ENCODE assay signal across 8 cellular contexts in the genomic region with DNA sequence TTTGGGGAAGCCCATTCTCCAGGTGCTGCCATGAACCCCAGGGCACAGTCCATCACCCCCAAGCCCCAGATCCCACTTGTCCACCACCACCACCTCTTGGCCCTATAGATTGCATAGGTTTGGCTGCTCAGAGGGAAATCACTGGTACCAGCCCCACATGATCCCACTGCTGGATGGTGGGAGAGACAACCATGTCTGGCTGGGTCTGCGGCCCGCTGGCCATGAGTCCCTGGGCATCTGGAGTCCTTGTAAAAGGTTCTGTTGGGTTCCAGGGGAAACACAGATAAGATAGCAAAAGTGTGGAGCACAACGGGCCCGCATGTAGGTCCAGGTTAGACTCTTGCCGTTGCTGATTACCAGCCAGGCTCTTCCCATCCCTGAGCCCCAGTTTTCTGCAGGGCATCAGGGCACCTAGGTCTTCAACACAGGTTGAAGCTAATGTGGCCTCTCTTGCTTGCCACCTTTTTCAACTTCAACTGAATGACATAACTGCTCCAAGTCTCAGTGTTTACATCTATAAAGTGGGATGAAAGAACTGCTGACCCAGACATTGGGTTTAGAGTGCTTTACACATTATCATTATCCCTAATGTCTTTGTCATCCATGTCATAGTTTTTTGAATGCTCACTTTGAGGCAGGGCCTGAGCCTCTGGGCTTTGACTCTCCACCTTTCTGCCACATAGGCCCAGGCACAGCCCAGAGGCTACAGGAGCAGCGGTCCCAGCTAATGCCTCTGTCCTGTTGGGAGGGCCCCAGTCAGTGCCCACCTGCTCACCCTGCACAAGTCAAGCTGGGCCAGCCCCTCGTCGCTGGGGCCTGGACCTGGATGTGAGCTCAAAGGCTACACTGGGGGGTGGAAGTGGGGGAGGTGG. TPM values are rescaled to one million over a fixed set of nuclear protein-coding genes. Genes with fewer than 3 reads are reported as not detected.
A peak's percentile ranks its signal among the peaks of the same experiment; 100 is the strongest.
DNase-seq lines count a peak whose midpoint lies in the region; ATAC-seq, FAIRE-seq and TF ChIP-seq lines count a peak whose summit lies in the region.

No MANE protein-coding gene starts in this region.

- BruUV-seq in K562 (replicated peaks; lab: Mats Ljungman, UMichigan): no TSS peak

- no peak for TF ChIP-seq RAD21 in K562 (CRISPR knock-in tag; conservative IDR thresholded peaks at IDR 0.05 in 1 of 2, IDR thresholded peaks at IDR 0.05 in 1 of 2)

- H2AFZ ChIP-seq in K562 (ENCODE audit: low read depth, low read length): peak overlapping the region; percentile 96; the same call in 1 of the 2 replicates

- peak overlapping the region; percentile 70 for H3K4me3 ChIP-seq in K562
- H3K4me3 ChIP-seq in transverse colon: peak overlapping the region in 3 of 4 donors; percentile 50 to 87 (median 86)

- H3K4me1 ChIP-seq in K562 (replicated peaks in 1 of 2; ENCODE audit: control insufficient read depth in 2 of 2, insufficient read depth in 2 of 2, low read length in 2 of 2): peaks cover 51 to 78% of the 10 kb centered on the region in 2 experiments
- H3K4me1 ChIP-seq in transverse colon: peaks cover 19 to 39% (median 34%) of the 10 kb centered on the region in 4 donors

- H3K9me3 ChIP-seq in K562 (replicated peaks; ENCODE audit: control insufficient read depth, insufficient read depth, low read depth, low read length): no peaks in the 10 kb centered on the region
- H3K9me3 ChIP-seq in transverse colon: no peaks in the 10 kb centered on the region

- no peak for DNase-seq in activated T-cell treated with anti-CD3 and anti-CD28 coated beads, Interleukin-2, amount 50 U/mL, for 4 hours
- DNase-seq in activated T-cell treated with anti-CD3 and anti-CD28 coated beads for 4 hours: no peak
- no peak for DNase-seq in K562 (ENCODE audit: extremely low read depth in 1 of 4, low spot score in 3 of 4)
- no peak for DNase-seq in mesothelial cell of epicardium (ENCODE audit: low spot score in 2 of 2, unreplicated experiment in 2 of 2)
- DNase-seq in transverse colon: no peak
- DNase-seq in NOMO-1 treated with dmso at 0.1 percent for 144 hours (lab: John Stamatoyannopoulos, UW; ENCODE audit: unreplicated experiment): no peak
- DNase-seq in NCI-H774 (lab: John Stamatoyannopoulos, UW): no peak
- no peak for DNase-seq in DMS53 treated with DMSO at 0.1 percent for 48 hours (lab: John Stamatoyannopoulos, UW; ENCODE audit: unreplicated experiment)

- TF ChIP-seq CTCF in K562 (IDR thresholded peaks at IDR 0.05 in 2 of 3, conservative IDR thresholded peaks at IDR 0.05 in 1 of 3; ENCODE audit: insufficient read depth in 2 of 3, low read depth in 1 of 3, low read length in 3 of 3) (no peak), mesothelial cell of epicardium (IDR thresholded peaks at IDR 0.05; ENCODE audit: unreplicated experiment) (no peak), transverse colon (IDR thresholded peaks at IDR 0.05) (no peak)

- H3K27me3 ChIP-seq in K562 (ENCODE audit: control insufficient read depth in 2 of 2, insufficient read depth in 2 of 2, low read length in 2 of 2): peaks cover 0 to 8% of the 10 kb centered on the region in 2 experiments; a peak in 2 of 5 replicates
- peaks cover 17% of the 10 kb centered on the region for H3K27me3 ChIP-seq in transverse colon

- in situ Hi-C loops in K562 (cut with MboI): no loop called here
- in situ Hi-C loops in transverse colon (cut with MboI; ENCODE audit: low pct_ligation_motif_present in 1 of 4, low pct_unique_long_range_greater_than_20kb in 1 of 4, low sequenced_read_pairs in 3 of 4): loop anchor here in 1 of 4 donors (10.0 kb wide), 1 partner anchor 55 kb away; no protein-coding TSS in a partner anchor

- H3K27me3 Mint-ChIP-seq in activated T-cell treated with anti-CD3 and anti-CD28 coated beads, Interleukin-2, amount 50 U/mL, for 4 hours (ENCODE audit: low read depth): no peaks in the 10 kb centered on the region
- H3K27me3 Mint-ChIP-seq in mesothelial cell of epicardium (ENCODE audit: low read depth): peaks cover 47% of the 10 kb centered on the region

- H3K36me3 ChIP-seq in K562 (ENCODE audit: control insufficient read depth, insufficient read depth, low read length) (peaks cover 26% of the 10 kb centered on the region; the same call in 2 of the 3 replicates), transverse colon (no peaks in the 10 kb centered on the region)

- H3K27ac Mint-ChIP-seq in mesothelial cell of epicardium: no peak overlapping the region

- H4K20me1 ChIP-seq in K562 (replicated peaks; ENCODE audit: control insufficient read depth, insufficient read depth, low read length): peaks cover 22% of the 10 kb centered on the region

- peaks cover 15% of the 10 kb centered on the region for H3K9me1 ChIP-seq in K562 (ENCODE audit: control insufficient read depth, insufficient read depth, low read length)

- H3K4me2 ChIP-seq in K562 (ENCODE audit: insufficient read depth, low read length): peak overlapping the region; percentile 94

- no peak for TF ChIP-seq EP300 in K562 (IDR thresholded peaks at IDR 0.05; ENCODE audit: low read length)
- no peak for TF ChIP-seq EP300 in transverse colon (IDR thresholded peaks at IDR 0.05; ENCODE audit: low read depth)

- H3K4me3 Mint-ChIP-seq in activated T-cell treated with anti-CD3 and anti-CD28 coated beads, Interleukin-2, amount 50 U/mL, for 4 hours: peak overlapping the region; percentile 85
- peak overlapping the region; percentile 71 for H3K4me3 Mint-ChIP-seq in mesothelial cell of epicardium

- 62% methylated on average over 8 of the region's 8 CpGs for WGBS in K562 (ENCODE audit: insufficient coverage, low coverage, missing lambda C conversion rate)
- WGBS in transverse colon (ENCODE audit: low coverage in 1 of 2), 2 donors: 80 to 100% methylated on average over 2 to 8 of the region's 8 CpGs

- H3K36me3 Mint-ChIP-seq in activated T-cell treated with anti-CD3 and anti-CD28 coated beads, Interleukin-2, amount 50 U/mL, for 4 hours (ENCODE audit: insufficient read depth): peaks cover 2% of the 10 kb centered on the region
- no peaks in the 10 kb centered on the region for H3K36me3 Mint-ChIP-seq in mesothelial cell of epicardium

- H3K79me2 ChIP-seq in K562 (ENCODE audit: control insufficient read depth, insufficient read depth, low read length): peaks cover 57% of the 10 kb centered on the region

- intact Hi-C loops in K562 (cut with micrococcal nuclease): loop anchor here (1.0 to 10.0 kb wide), 5 partner anchors 33 to 605 kb away; partner anchors contain the start of genes GNB1L, RTL10 and TRMT2A
- intact Hi-C loops in transverse colon (cut with DNase I; ENCODE audit: low total_unique reads): no loop called here

- no peak for ATAC-seq in activated T-cell treated with anti-CD3 and anti-CD28 coated beads, Interleukin-2, amount 50 U/mL, for 4 hours
- no peak for ATAC-seq in K562

- H3K27ac ChIP-seq in K562 (ENCODE audit: extremely low read depth, low read depth, low read length) (peak overlapping the region; percentile 71; the same call in 2 of the 3 replicates), transverse colon (peak overlapping the region; percentile 73 to 93 (median 84))

- peak overlapping the region; percentile 71 to 91; a peak in 3 of 4 replicates for H3K9ac ChIP-seq in K562 (ENCODE audit: insufficient read depth in 1 of 2, low read depth in 2 of 2, low read length in 2 of 2)

- CTCF ChIA-PET in K562 (lab: Yijun Ruan, JAX; ENCODE audit: low intra/inter-chr PET ratio): no interaction called here

- H3K4me1 Mint-ChIP-seq in activated T-cell treated with anti-CD3 and anti-CD28 coated beads, Interleukin-2, amount 50 U/mL, for 4 hours (ENCODE audit: low read depth): peaks cover 40% of the 10 kb centered on the region
- peaks cover 9% of the 10 kb centered on the region for H3K4me1 Mint-ChIP-seq in mesothelial cell of epicardium

- TF ChIP-seq POLR2A in K562 (conservative IDR thresholded peaks at IDR 0.05) (no peak), transverse colon (IDR thresholded peaks at IDR 0.05) (no peak)

- no peak for FAIRE-seq in K562 (lab: Jason Lieb, UNC)

- POLR2A ChIA-PET in K562 (lab: Yijun Ruan, JAX): interaction anchor here (0.5 to 7.9 kb wide), 31 partner anchors 9 to 415 kb away, joined by 3 to 120 read pairs (median 4); partner anchors contain the start of genes COMT, RANBP1, TRMT2A and TXNRD2

- no peaks in the 10 kb centered on the region for H3K9me3 Mint-ChIP-seq in activated T-cell treated with anti-CD3 and anti-CD28 coated beads, Interleukin-2, amount 50 U/mL, for 4 hours
- no peaks in the 10 kb centered on the region for H3K9me3 Mint-ChIP-seq in mesothelial cell of epicardium

RNA-seq across cellular contexts. Expression of gene TANGO2, which starts 1.0 kb away (rescaled TPM):
- 10 to 100 TPM; 23.1 to 26.8 (median 25.3) TPM for total RNA-seq in activated T-cell treated with anti-CD3 and anti-CD28 coated beads, Interleukin-2, amount 50 U/mL, for 4 hours
- 160 and 395 TPM in 2 replicates for total RNA-seq in K562 (2011; cell fraction: chromatin; rRNA removed; ENCODE audit: low replicate concordance)
- total RNA-seq in K562 (2011; cell fraction: nucleolus; rRNA removed): 227 and 229 TPM in 2 replicates
- total RNA-seq in K562 (2011; cell fraction: nucleoplasm; rRNA removed): 196 and 211 TPM in 2 replicates
- 70.1 and 95.8 TPM in 2 replicates for total RNA-seq in K562 (2014; rRNA removed)
- 36.1 and 45.9 TPM in 2 replicates for total RNA-seq in K562 (2014; rRNA removed; fragmentation: Illumina TruSeq; extraction: Trizol)
- 55.8 and 57.2 TPM in 2 replicates for total RNA-seq in K562 (2015; rRNA removed; fragmentation: Illumina TruSeq; extraction: Trizol)
- total RNA-seq in K562 (2021): 94.1 and 97.3 TPM in 2 replicates
- 94.9 and 115 TPM in 2 replicates for polyA plus RNA-seq in K562 (2011; rRNA removed)
- polyA plus RNA-seq in K562 (2011; cell fraction: cytosol; rRNA removed): 157 and 209 TPM in 2 replicates
- polyA plus RNA-seq in K562 (2011; cell fraction: nucleus; rRNA removed): 157 and 195 TPM in 2 replicates
- polyA plus RNA-seq in K562 (2012): 68.2 and 73.0 TPM in 2 replicates
- 88.3 and 89.4 TPM in 2 replicates for polyA plus RNA-seq in K562 (2014; fragmentation: Illumina TruSeq; extraction: Trizol)
- polyA plus RNA-seq in K562 (2014; fragmentation: Nextera tagmentation; extraction: Ambion mirVana): 10 to 100 TPM; 15.5 to 17.5 TPM
- 89.6 and 92.5 TPM in 2 replicates for polyA plus RNA-seq in K562 (2014; rRNA removed)
- polyA minus RNA-seq in K562 (2011; rRNA and poly(A)+ RNA removed): 130 and 186 TPM in 2 replicates
- polyA minus RNA-seq in K562 (2011; cell fraction: cytosol; rRNA and poly(A)+ RNA removed): 73.2 and 76.1 TPM in 2 replicates
- 63.1 and 85.0 TPM in 2 replicates for polyA minus RNA-seq in K562 (2011; cell fraction: nucleus; rRNA and poly(A)+ RNA removed)
- total RNA-seq in mesothelial cell of epicardium: 13.4 to 17.5 TPM (median 15.6 TPM) in 3 replicates
- 100 to 1,000 TPM in 1 of 4 donors, 10 to 100 TPM in 3; 32.9 to 101 (median 50.6) TPM for total RNA-seq in transverse colon

RNA-seq across cellular contexts. Expression of gene ARVCF, which starts 3.3 kb away (rescaled TPM):
- total RNA-seq in activated T-cell treated with anti-CD3 and anti-CD28 coated beads, Interleukin-2, amount 50 U/mL, for 4 hours: 1 to 10 TPM; 2.3 to 3.6 (median 2.8) TPM
- 114 and 328 TPM in 2 replicates for total RNA-seq in K562 (2011; cell fraction: chromatin; rRNA removed; ENCODE audit: low replicate concordance)
- 214 and 270 TPM in 2 replicates for total RNA-seq in K562 (2011; cell fraction: nucleolus; rRNA removed)
- 106 and 131 TPM in 2 replicates for total RNA-seq in K562 (2011; cell fraction: nucleoplasm; rRNA removed)
- total RNA-seq in K562 (2014; rRNA removed) (49.3 and 54.2 TPM in 2 replicates), K562 (2014; rRNA removed; fragmentation: Illumina TruSeq; extraction: Trizol) (2.2 and 4.5 TPM in 2 replicates), K562 (2015; rRNA removed; fragmentation: Illumina TruSeq; extraction: Trizol) (13.3 and 15.6 TPM in 2 replicates), K562 (2021) (46.5 and 50.6 TPM in 2 replicates), mesothelial cell of epicardium (38.4 to 43.8 TPM (median 41.2 TPM) in 3 replicates), transverse colon (10 to 100 TPM; 15.3 to 81.6 (median 19.3) TPM)
- polyA plus RNA-seq in K562 (2011; rRNA removed) (35.2 and 71.6 TPM in 2 replicates), K562 (2014; fragmentation: Illumina TruSeq; extraction: Trizol) (8.0 and 15.9 TPM in 2 replicates), K562 (2014; fragmentation: Nextera tagmentation; extraction: Ambion mirVana) (under 1 TPM; 0.03 to 0.17 TPM), K562 (2014; rRNA removed) (42.5 and 97.4 TPM in 2 replicates)
- polyA plus RNA-seq in K562 (2011; cell fraction: cytosol; rRNA removed): 134 and 673 TPM in 2 replicates
- 407 and 424 TPM in 2 replicates for polyA plus RNA-seq in K562 (2011; cell fraction: nucleus; rRNA removed)
- 30.0 and 31.2 TPM in 2 replicates for polyA plus RNA-seq in K562 (2012)
- polyA minus RNA-seq in K562 (2011; rRNA and poly(A)+ RNA removed): 15.1 and 15.6 TPM in 2 replicates
- 24.6 and 52.4 TPM in 2 replicates for polyA minus RNA-seq in K562 (2011; cell fraction: cytosol; rRNA and poly(A)+ RNA removed)
- polyA minus RNA-seq in K562 (2011; cell fraction: nucleus; rRNA and poly(A)+ RNA removed): 96.8 and 145 TPM in 2 replicates
